9 cellular contexts compared by ENCODE assay signal in genomic region chr3:129449279-129450115, GRCh38. TPM values are rescaled to one million over a fixed set of nuclear protein-coding genes. Genes with fewer than 3 reads are reported as not detected.
A peak's percentile ranks its signal among the peaks of the same experiment; 100 is the strongest.
DNase-seq lines count a peak whose midpoint lies in the region; TF ChIP-seq lines count a peak whose summit lies in the region.
"Had no signal": no experiment of that assay in that cellular context is flagged by ENCODE, and none has a peak within 500 bp of the region (broad histone marks: within the 10 kb centered on the region; RNA-seq: fewer than 3 reads in every experiment).

No MANE protein-coding gene starts in this region.

- CTCF ChIA-PET in HEK293T (lab: Yijun Ruan, JAX), result interaction anchor here (1.3 kb wide), 1 partner anchor 8 kb away, joined by 6 read pairs; no protein-coding TSS in a partner anchor
- CTCF ChIA-PET in activated CD4-positive, alpha-beta T cell treated with anti-CD3 and anti-CD28 coated beads, Interleukin-2, amount 10 ng/mL, durations not matched to agents 7 days and 5 days (lab: Charles Lee), result interaction anchor here (0.6 to 0.9 kb wide), 2 partner anchors 12 to 394 kb away, joined by 3 read pairs; no protein-coding TSS in a partner anchor

- no peak overlapping the region for H3K4me3 Mint-ChIP-seq in mesothelial cell of epicardium
- no peak overlapping the region for H3K4me3 Mint-ChIP-seq in activated CD4-positive, alpha-beta T cell treated with anti-CD3 and anti-CD28 coated beads, Interleukin-2, amount 10 ng/mL, durations not matched to agents 7 days and 5 days
- H3K4me3 Mint-ChIP-seq: activated naive CD8-positive, alpha-beta T cell treated with anti-CD3 and anti-CD28 coated beads, Interleukin-2, amount 10 ng/mL, durations not matched to agents 7 days and 5 days had no signal

- POLR2A ChIA-PET in HEK293T (lab: Yijun Ruan, JAX), result interaction anchor here (2.4 kb wide), 1 partner anchor 10 kb away, joined by 13 read pairs; the partner anchor contains the start of genes IFT122 and MBD4
- POLR2A ChIA-PET in activated CD4-positive, alpha-beta T cell treated with anti-CD3 and anti-CD28 coated beads, Interleukin-2, amount 10 ng/mL, durations not matched to agents 7 days and 5 days (lab: Charles Lee), result no interaction called here

- H3K27me3 Mint-ChIP-seq in mesothelial cell of epicardium (ENCODE audit: low read depth), result no peaks in the 10 kb centered on the region
- H3K27me3 Mint-ChIP-seq in activated CD4-positive, alpha-beta T cell treated with anti-CD3 and anti-CD28 coated beads, Interleukin-2, amount 10 ng/mL, durations not matched to agents 7 days and 5 days, result no peaks in the 10 kb centered on the region
- H3K27me3 Mint-ChIP-seq: activated naive CD8-positive, alpha-beta T cell treated with anti-CD3 and anti-CD28 coated beads, Interleukin-2, amount 10 ng/mL, durations not matched to agents 7 days and 5 days had no signal

- peaks cover 16% of the 10 kb centered on the region for H3K36me3 Mint-ChIP-seq in mesothelial cell of epicardium
- H3K36me3 Mint-ChIP-seq in activated CD4-positive, alpha-beta T cell treated with anti-CD3 and anti-CD28 coated beads, Interleukin-2, amount 10 ng/mL, durations not matched to agents 7 days and 5 days (ENCODE audit: low read depth), result peaks cover 26% of the 10 kb centered on the region

- peaks cover 38% of the 10 kb centered on the region for H3K4me1 Mint-ChIP-seq in mesothelial cell of epicardium
- peaks cover 13% of the 10 kb centered on the region for H3K4me1 Mint-ChIP-seq in activated CD4-positive, alpha-beta T cell treated with anti-CD3 and anti-CD28 coated beads, Interleukin-2, amount 10 ng/mL, durations not matched to agents 7 days and 5 days
- H3K4me1 Mint-ChIP-seq: activated naive CD8-positive, alpha-beta T cell treated with anti-CD3 and anti-CD28 coated beads, Interleukin-2, amount 10 ng/mL, durations not matched to agents 7 days and 5 days had no signal

- no peaks in the 10 kb centered on the region for H3K9me3 Mint-ChIP-seq in mesothelial cell of epicardium
- no peaks in the 10 kb centered on the region for H3K9me3 Mint-ChIP-seq in activated CD4-positive, alpha-beta T cell treated with anti-CD3 and anti-CD28 coated beads, Interleukin-2, amount 10 ng/mL, durations not matched to agents 7 days and 5 days
- H3K9me3 Mint-ChIP-seq: activated naive CD8-positive, alpha-beta T cell treated with anti-CD3 and anti-CD28 coated beads, Interleukin-2, amount 10 ng/mL, durations not matched to agents 7 days and 5 days had no signal

- TF ChIP-seq CTCF in mesothelial cell of epicardium (IDR thresholded peaks at IDR 0.05; ENCODE audit: unreplicated experiment), result no peak

- H3K27ac Mint-ChIP-seq in mesothelial cell of epicardium, result peak overlapping the region; percentile 73
- H3K27ac Mint-ChIP-seq in activated CD4-positive, alpha-beta T cell treated with anti-CD3 and anti-CD28 coated beads, Interleukin-2, amount 10 ng/mL, durations not matched to agents 7 days and 5 days, result no peak overlapping the region
- H3K27ac Mint-ChIP-seq: activated naive CD8-positive, alpha-beta T cell treated with anti-CD3 and anti-CD28 coated beads, Interleukin-2, amount 10 ng/mL, durations not matched to agents 7 days and 5 days had no signal

- no peak for DNase-seq in HEK293T (ENCODE audit: extremely low spot score)
- peak; percentile 65 for DNase-seq in astrocyte of the hippocampus (ENCODE audit: low read depth, low spot score)
- DNase-seq in mesothelial cell of epicardium (ENCODE audit: low spot score in 2 of 2, unreplicated experiment in 2 of 2), result no peak
- DNase-seq in T-helper 9 cell, result no peak
- no peak for DNase-seq in activated CD4-positive, alpha-beta T cell treated with anti-CD3 and anti-CD28 coated beads, Interleukin-2, amount 10 ng/mL, durations not matched to agents 7 days and 5 days
- no peak for DNase-seq in posterior vena cava (ENCODE audit: low spot score)
- DNase-seq: activated naive CD8-positive, alpha-beta T cell treated with anti-CD3 and anti-CD28 coated beads, Interleukin-2, amount 10 ng/mL, durations not matched to agents 7 days and 5 days; colonic mucosa; NCI-H1436 treated with DMSO at 0.1 percent for 48 hours had no signal

- intact Hi-C loops in posterior vena cava (cut with DNase I), result no loop called here

TF ChIP-seq in HEK293T, 16 proteins besides CTCF, POLR2A, EP300 and RAD21:
- TF ChIP-seq ZNF384 (IDR thresholded peaks at IDR 0.05) (0 out of 2 replicates have a peak, but pooled peaks have one; percentile 23), ARNT (IDR thresholded peaks at IDR 0.05) (no peak)

RNA-seq across cellular contexts. Expression of gene IFT122, which starts 9.5 kb away (rescaled TPM):
- 41.9 to 48.0 TPM (median 45.8 TPM) in 3 replicates for total RNA-seq in mesothelial cell of epicardium
- 10 to 100 TPM; 24.9 to 27.2 TPM for total RNA-seq in activated CD4-positive, alpha-beta T cell treated with anti-CD3 and anti-CD28 coated beads, Interleukin-2, amount 10 ng/mL, durations not matched to agents 7 days and 5 days
- total RNA-seq in posterior vena cava, result 10 to 100 TPM; 22.0 to 22.5 TPM

RNA-seq across cellular contexts. Expression of gene MBD4, which starts 9.7 kb away (rescaled TPM):
- total RNA-seq in mesothelial cell of epicardium, result 26.6 to 27.1 TPM (median 26.6 TPM) in 3 replicates
- 10 to 100 TPM; 47.9 to 50.6 TPM for total RNA-seq in activated CD4-positive, alpha-beta T cell treated with anti-CD3 and anti-CD28 coated beads, Interleukin-2, amount 10 ng/mL, durations not matched to agents 7 days and 5 days
- total RNA-seq in posterior vena cava, result 10 to 100 TPM; 23.1 to 24.9 TPM

RNA-seq across cellular contexts. Expression of gene EFCAB12, which starts 21.1 kb away (rescaled TPM):
- total RNA-seq in mesothelial cell of epicardium, result 0.74 to 1.1 TPM (median 0.80 TPM) in 3 replicates
- total RNA-seq in activated CD4-positive, alpha-beta T cell treated with anti-CD3 and anti-CD28 coated beads, Interleukin-2, amount 10 ng/mL, durations not matched to agents 7 days and 5 days, result under 1 TPM; 0.69 TPM
- total RNA-seq in posterior vena cava, result under 1 TPM; 0.05 to 0.14 TPM
